8 cellular contexts compared by ENCODE assay signal in the genomic region with DNA sequence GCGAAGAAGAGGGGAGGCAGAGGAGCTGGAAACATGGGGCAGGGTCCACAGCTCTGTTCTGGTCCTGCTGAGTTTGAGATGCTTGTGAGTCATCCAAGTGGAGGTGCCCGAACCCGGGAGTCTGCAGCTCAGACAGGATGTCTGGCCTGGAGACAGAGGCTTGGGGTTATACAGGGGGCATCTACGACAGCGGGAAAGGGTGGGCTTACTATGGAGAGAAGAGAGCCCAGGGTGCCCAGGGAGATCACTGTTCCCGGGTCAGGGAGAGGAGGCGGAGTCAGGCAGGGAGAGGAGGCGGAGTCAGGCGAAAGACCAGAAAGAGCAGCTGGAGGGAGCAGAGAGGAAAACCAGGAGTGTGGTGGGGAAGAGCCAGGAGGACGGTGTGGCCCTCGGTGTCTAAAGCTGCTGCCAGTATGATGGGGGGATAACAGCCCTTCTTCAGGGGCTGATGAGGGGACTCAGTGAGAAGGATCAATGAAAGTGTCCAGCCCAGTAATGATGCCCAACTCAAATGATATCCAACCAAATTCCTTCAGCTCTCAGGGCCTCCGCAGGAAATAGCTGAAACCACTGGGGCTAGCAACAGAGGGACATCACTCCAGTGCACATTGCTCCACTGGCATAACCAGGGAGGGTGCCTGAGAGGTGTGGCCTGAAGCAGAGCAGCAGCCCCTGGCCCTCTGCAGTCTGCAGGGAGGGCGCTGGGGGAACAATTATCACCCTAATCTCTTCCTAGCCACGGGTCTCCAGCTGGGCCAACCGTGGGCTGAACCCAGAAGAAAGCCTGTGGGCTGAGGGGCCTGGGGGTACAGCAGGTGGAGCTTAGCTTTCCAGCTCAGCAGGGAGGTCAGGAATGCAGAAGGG. TPM values are rescaled to one million over a fixed set of nuclear protein-coding genes. Genes with fewer than 3 reads are reported as not detected.
A peak's percentile ranks its signal among the peaks of the same experiment; 100 is the strongest.
DNase-seq lines count a peak whose midpoint lies in the region; ATAC-seq and TF ChIP-seq lines count a peak whose summit lies in the region.

No MANE protein-coding gene starts in this region.

- peak overlapping the region; percentile 6 to 100 (median 99); a peak in 21 of 22 replicates for H3K4me2 ChIP-seq in BLaER1 treated with 17β-estradiol and CSF1 and Interleukin-3, amounts not matched to agents 10 nM and 100 nM
- no peak overlapping the region for H3K4me2 ChIP-seq in Karpas-422 (ENCODE audit: low read depth, low read length, poor library complexity, severe bottlenecking)

- H3K4me1 ChIP-seq in BLaER1 treated with 17β-estradiol and CSF1 and Interleukin-3, amounts not matched to agents 10 nM and 100 nM = peaks cover 62 to 87% (median 79%) of the 10 kb centered on the region in 10 experiments
- H3K4me1 ChIP-seq in Karpas-422 (ENCODE audit: low read length) (peaks cover 22% of the 10 kb centered on the region), body of pancreas (peaks cover 42% of the 10 kb centered on the region), tibial nerve (peaks cover 0 to 52% (median 45%) of the 10 kb centered on the region in 4 donors)

- H3K79me2 ChIP-seq in Karpas-422 (ENCODE audit: low read length) = no peaks in the 10 kb centered on the region

- WGBS in body of pancreas, 2 donors = 48 to 52% methylated on average over 11 to 15 of the region's 15 CpGs
- 15 to 23% methylated on average over 15 of the region's 15 CpGs for WGBS in tibial nerve, 2 donors

- TF ChIP-seq EP300 in tibial nerve (IDR thresholded peaks at IDR 0.05) = no peak

- ATAC-seq in body of pancreas (no peak), HG03520 (IDR thresholded peaks at IDR 0.05; ENCODE audit: unreplicated experiment) (no peak)

- DNase-seq in Karpas-422 (no peak), body of pancreas (peak in 3 of 4 donors; percentile 47 to 64 (median 61)), left kidney (ENCODE audit: low read depth, low spot score) (peak; percentile 77), tibial nerve (ENCODE audit: low spot score in 2 of 2) (peak in 1 of 2 donors; percentile 73), NCI-H345 treated with DMSO at 0.1 percent for 48 hours (lab: John Stamatoyannopoulos, UW; ENCODE audit: unreplicated experiment) (no peak), GM20000 (ENCODE audit: low spot score) (no peak)

- no peaks in the 10 kb centered on the region for H3K9me2 ChIP-seq in Karpas-422 (replicated peaks; ENCODE audit: insufficient read depth, low read length)

- no peaks in the 10 kb centered on the region for H3K9me3 ChIP-seq in BLaER1 treated with 17β-estradiol and CSF1 and Interleukin-3, amounts not matched to agents 10 nM and 100 nM (replicated peaks in 1 of 11)
- no peaks in the 10 kb centered on the region for H3K9me3 ChIP-seq in Karpas-422 (ENCODE audit: low read length)
- H3K9me3 ChIP-seq in body of pancreas = no peaks in the 10 kb centered on the region
- H3K9me3 ChIP-seq in tibial nerve = no peaks in the 10 kb centered on the region

- H3K9ac ChIP-seq in BLaER1 treated with 17β-estradiol and CSF1 and Interleukin-3, amounts not matched to agents 10 nM and 100 nM = peak overlapping the region in 7 of 11 experiments; percentile 3 to 88 (median 32); a peak in 7 of 22 replicates
- peak overlapping the region; percentile 17; the same call in 1 of the 2 replicates for H3K9ac ChIP-seq in Karpas-422 (ENCODE audit: low read length)

- H4K20me1 ChIP-seq in BLaER1 treated with 17β-estradiol and CSF1 and Interleukin-3, amounts not matched to agents 10 nM and 100 nM = peaks cover 0 to 1% (median 0%) of the 10 kb centered on the region in 11 experiments; a peak in 1 of 22 replicates
- no peaks in the 10 kb centered on the region for H4K20me1 ChIP-seq in Karpas-422 (ENCODE audit: insufficient read depth, low read depth, low read length)

- H3K36me3 ChIP-seq in BLaER1 treated with 17β-estradiol and CSF1 and Interleukin-3, amounts not matched to agents 10 nM and 100 nM = no peaks in the 10 kb centered on the region
- H3K36me3 ChIP-seq in Karpas-422 (ENCODE audit: insufficient read depth, low read length) (no peaks in the 10 kb centered on the region), body of pancreas (replicated peaks in 1 of 2; ENCODE audit: insufficient read depth in 1 of 2, low read depth in 2 of 2) (no peaks in the 10 kb centered on the region), tibial nerve (no peaks in the 10 kb centered on the region)

- TF ChIP-seq POLR2A in body of pancreas (IDR thresholded peaks at IDR 0.05) = no peak
- no peak for TF ChIP-seq POLR2A in tibial nerve (IDR thresholded peaks at IDR 0.05)

- no peaks in the 10 kb centered on the region for H3K27me3 ChIP-seq in BLaER1 treated with 17β-estradiol and CSF1 and Interleukin-3, amounts not matched to agents 10 nM and 100 nM
- no peaks in the 10 kb centered on the region for H3K27me3 ChIP-seq in Karpas-422 (ENCODE audit: low read length)
- H3K27me3 ChIP-seq in body of pancreas = no peaks in the 10 kb centered on the region
- no peaks in the 10 kb centered on the region for H3K27me3 ChIP-seq in tibial nerve

- intact Hi-C loops in body of pancreas (cut with DNase I) = no loop called here

- H3K27ac ChIP-seq in BLaER1 treated with 17β-estradiol and CSF1 and Interleukin-3, amounts not matched to agents 10 nM and 100 nM = peak overlapping the region in 8 of 11 experiments; percentile 18 to 93 (median 88); a peak in 11 of 22 replicates
- H3K27ac ChIP-seq in Karpas-422 (ENCODE audit: low read length) (no peak overlapping the region), body of pancreas (peak overlapping the region; percentile 1 to 96 (median 89)), tibial nerve (peak overlapping the region; percentile 95 to 98 (median 98))

- no peak overlapping the region for H3K4me3 ChIP-seq in BLaER1 treated with 17β-estradiol and CSF1 and Interleukin-3, amounts not matched to agents 10 nM and 100 nM
- H3K4me3 ChIP-seq in Karpas-422 (ENCODE audit: low read length) (no peak overlapping the region), body of pancreas (no peak overlapping the region), tibial nerve (no peak overlapping the region)

- no peak overlapping the region for H2AFZ ChIP-seq in Karpas-422 (ENCODE audit: low read length)

- TF ChIP-seq CTCF in body of pancreas (IDR thresholded peaks at IDR 0.05) = no peak
- no peak for TF ChIP-seq CTCF in tibial nerve (IDR thresholded peaks at IDR 0.05)
- no peak for TF ChIP-seq CTCF in GM20000 (IDR thresholded peaks at IDR 0.05; ENCODE audit: extremely low read depth, missing control alignments)

RNA-seq across cellular contexts. Expression of a gene that starts 2.6 kb away (rescaled TPM):
- 1.3 and 6.8 TPM in 2 replicates for total RNA-seq in Karpas-422 (2014; rRNA removed; shearing (Covaris generic); ENCODE audit: low replicate concordance)
- 100 to 1,000 TPM; 131 to 330 TPM for total RNA-seq in body of pancreas
- 100 to 1,000 TPM; 236 to 476 (median 386) TPM for total RNA-seq in tibial nerve

RNA-seq across cellular contexts. Expression of a gene that starts 9.5 kb away (rescaled TPM):
- total RNA-seq in Karpas-422 (2014; rRNA removed; shearing (Covaris generic); ENCODE audit: low replicate concordance) = 31.7 and 49.4 TPM in 2 replicates
- total RNA-seq in body of pancreas (10 to 100 TPM; 39.2 to 66.9 TPM), tibial nerve (10 to 100 TPM; 49.6 to 70.8 (median 56.5) TPM)

RNA-seq across cellular contexts. Expression of a gene that starts 11.6 kb away (rescaled TPM):
- total RNA-seq in Karpas-422 (2014; rRNA removed; shearing (Covaris generic); ENCODE audit: low replicate concordance) = 14.2 and 21.9 TPM in 2 replicates
- total RNA-seq in body of pancreas = 100 to 1,000 TPM in 1 of 2 donors, 10 to 100 TPM in 1; 44.8 to 116 TPM
- total RNA-seq in tibial nerve = 10 to 100 TPM; 40.8 to 55.3 (median 44.6) TPM

RNA-seq across cellular contexts. Expression of a gene that starts 15.1 kb away (rescaled TPM):
- 19.9 and 75.1 TPM in 2 replicates for total RNA-seq in Karpas-422 (2014; rRNA removed; shearing (Covaris generic); ENCODE audit: low replicate concordance)
- total RNA-seq in body of pancreas (10 to 100 TPM; 35.0 to 76.1 TPM), tibial nerve (100 to 1,000 TPM in 3 of 4 donors, 10 to 100 TPM in 1; 87.3 to 186 (median 110) TPM)

RNA-seq across cellular contexts. Expression of a gene that starts 34.8 kb away (rescaled TPM):
- 0.25 and 0.48 TPM in 2 replicates for total RNA-seq in Karpas-422 (2014; rRNA removed; shearing (Covaris generic); ENCODE audit: low replicate concordance)
- total RNA-seq in body of pancreas (1 to 10 TPM in 1 of 2 donors, under 1 TPM in 1; 0.66 to 1.0 TPM), tibial nerve (1 to 10 TPM in 2 of 4 donors, under 1 TPM in 1, not detected in 1; 0.63 to 3.3 (median 1.2) TPM)

Comparison
In these comparisons a context has a peak if more than half of its experiments do, and no peak if none do; other contexts are left out.
1. DNase-seq: peak in body of pancreas (3 of 4) and left kidney (single experiment); none in Karpas-422 (single experiment), NCI-H345 treated with DMSO at 0.1 percent for 48 hours (single experiment) and GM20000 (single experiment).
2. RNA of a gene that starts 2.6 kb away (total RNA-seq): 236 to 476 TPM in tibial nerve and 131 to 330 TPM in body of pancreas; 1.3 to 6.8 TPM in Karpas-422; every median in the first group is over 10 times any median in the second.